1 cellular context compared by ENCODE assay signal in the genomic region with DNA sequence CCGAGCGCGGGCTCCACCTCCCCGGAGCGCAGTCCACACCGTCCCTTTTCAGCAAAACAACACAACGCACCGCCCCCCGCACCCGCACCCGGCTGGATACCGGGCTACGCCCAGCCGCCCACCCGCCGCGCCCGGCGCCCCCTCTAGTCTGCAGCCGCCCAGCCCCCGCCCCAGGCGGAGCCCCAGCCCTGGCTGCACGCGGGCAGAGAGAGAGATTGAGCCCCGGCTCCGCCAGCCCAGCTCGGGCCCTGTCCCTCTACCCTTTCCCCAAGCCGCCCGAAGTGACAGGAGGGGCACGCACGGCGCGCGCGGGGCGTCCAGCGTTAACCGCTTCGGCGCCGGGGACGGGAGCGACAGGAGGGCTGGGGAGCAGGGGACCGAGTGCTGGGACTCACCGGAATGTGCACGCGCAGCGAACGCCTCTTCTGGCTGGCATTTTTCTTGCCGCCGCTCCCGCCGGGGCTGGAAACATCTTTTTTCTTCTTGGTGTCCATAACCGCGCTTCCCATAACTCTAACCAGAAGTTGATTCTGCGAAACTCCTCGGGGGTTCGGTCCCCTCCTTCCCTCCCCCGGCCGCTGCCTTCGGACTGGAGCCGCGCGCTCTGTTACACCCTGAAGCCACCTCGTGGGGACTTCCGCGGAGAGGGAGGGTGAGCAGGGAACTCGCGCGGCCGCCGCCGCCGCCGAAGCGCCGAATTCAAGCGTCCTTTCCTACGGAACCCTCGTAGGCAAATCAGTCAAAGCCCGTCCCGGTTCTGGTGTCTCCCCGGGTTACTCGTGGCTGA.
TF ChIP-seq lines count a peak whose summit lies in the region.

No MANE protein-coding gene starts in this region.

TF ChIP-seq in HEK293, 187 proteins besides CTCF, POLR2A, EP300 and RAD21 (continued from another document):
- no peak for TF ChIP-seq MEIS1 (CRISPR knock-in tag; IDR thresholded peaks at IDR 0.05; ENCODE audit: borderline replicate concordance)
- peak; percentile 59 for TF ChIP-seq SP3 (tag by site-specific recombination; IDR thresholded peaks at IDR 0.05)
- TF ChIP-seq, protein P1, sequence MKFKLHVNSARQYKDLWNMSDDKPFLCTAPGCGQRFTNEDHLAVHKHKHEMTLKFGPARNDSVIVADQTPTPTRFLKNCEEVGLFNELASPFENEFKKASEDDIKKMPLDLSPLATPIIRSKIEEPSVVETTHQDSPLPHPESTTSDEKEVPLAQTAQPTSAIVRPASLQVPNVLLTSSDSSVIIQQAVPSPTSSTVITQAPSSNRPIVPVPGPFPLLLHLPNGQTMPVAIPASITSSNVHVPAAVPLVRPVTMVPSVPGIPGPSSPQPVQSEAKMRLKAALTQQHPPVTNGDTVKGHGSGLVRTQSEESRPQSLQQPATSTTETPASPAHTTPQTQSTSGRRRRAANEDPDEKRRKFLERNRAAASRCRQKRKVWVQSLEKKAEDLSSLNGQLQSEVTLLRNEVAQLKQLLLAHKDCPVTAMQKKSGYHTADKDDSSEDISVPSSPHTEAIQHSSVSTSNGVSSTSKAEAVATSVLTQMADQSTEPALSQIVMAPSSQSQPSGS (tag by site-specific recombination; IDR thresholded peaks at IDR 0.05; ENCODE audit: low read depth) = no peak
- no peak for TF ChIP-seq ZNF404 (tag by site-specific recombination; IDR thresholded peaks at IDR 0.05)
- no peak for TF ChIP-seq ZNF350 (tag by site-specific recombination; IDR thresholded peaks at IDR 0.05)
- 0 out of 2 replicates have a peak, but pooled peaks have one; percentile 12 for TF ChIP-seq ZNF394 (tag by site-specific recombination; IDR thresholded peaks at IDR 0.05; ENCODE audit: borderline replicate concordance)
- no peak for TF ChIP-seq ZNF548 (tag by site-specific recombination; IDR thresholded peaks at IDR 0.05)
- TF ChIP-seq, protein P2, sequence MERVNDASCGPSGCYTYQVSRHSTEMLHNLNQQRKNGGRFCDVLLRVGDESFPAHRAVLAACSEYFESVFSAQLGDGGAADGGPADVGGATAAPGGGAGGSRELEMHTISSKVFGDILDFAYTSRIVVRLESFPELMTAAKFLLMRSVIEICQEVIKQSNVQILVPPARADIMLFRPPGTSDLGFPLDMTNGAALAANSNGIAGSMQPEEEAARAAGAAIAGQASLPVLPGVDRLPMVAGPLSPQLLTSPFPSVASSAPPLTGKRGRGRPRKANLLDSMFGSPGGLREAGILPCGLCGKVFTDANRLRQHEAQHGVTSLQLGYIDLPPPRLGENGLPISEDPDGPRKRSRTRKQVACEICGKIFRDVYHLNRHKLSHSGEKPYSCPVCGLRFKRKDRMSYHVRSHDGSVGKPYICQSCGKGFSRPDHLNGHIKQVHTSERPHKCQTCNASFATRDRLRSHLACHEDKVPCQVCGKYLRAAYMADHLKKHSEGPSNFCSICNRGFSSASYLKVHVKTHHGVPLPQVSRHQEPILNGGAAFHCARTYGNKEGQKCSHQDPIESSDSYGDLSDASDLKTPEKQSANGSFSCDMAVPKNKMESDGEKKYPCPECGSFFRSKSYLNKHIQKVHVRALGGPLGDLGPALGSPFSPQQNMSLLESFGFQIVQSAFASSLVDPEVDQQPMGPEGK (tag by site-specific recombination; IDR thresholded peaks at IDR 0.05) = peak; percentile 72
- TF ChIP-seq ZNF391 (tag by site-specific recombination; IDR thresholded peaks at IDR 0.05; ENCODE audit: borderline replicate concordance, low read depth) = 0 out of 2 replicates have a peak, but pooled peaks have one; percentile 23
- no peak for TF ChIP-seq ZNF239 (tag by site-specific recombination; IDR thresholded peaks at IDR 0.05)
- TF ChIP-seq ZNF335 (tag by site-specific recombination; conservative IDR thresholded peaks at IDR 0.05) = peak; percentile 83
- peak; percentile 76 for TF ChIP-seq ZEB2 (tag by site-specific recombination; IDR thresholded peaks at IDR 0.05)
- TF ChIP-seq, protein P3, sequence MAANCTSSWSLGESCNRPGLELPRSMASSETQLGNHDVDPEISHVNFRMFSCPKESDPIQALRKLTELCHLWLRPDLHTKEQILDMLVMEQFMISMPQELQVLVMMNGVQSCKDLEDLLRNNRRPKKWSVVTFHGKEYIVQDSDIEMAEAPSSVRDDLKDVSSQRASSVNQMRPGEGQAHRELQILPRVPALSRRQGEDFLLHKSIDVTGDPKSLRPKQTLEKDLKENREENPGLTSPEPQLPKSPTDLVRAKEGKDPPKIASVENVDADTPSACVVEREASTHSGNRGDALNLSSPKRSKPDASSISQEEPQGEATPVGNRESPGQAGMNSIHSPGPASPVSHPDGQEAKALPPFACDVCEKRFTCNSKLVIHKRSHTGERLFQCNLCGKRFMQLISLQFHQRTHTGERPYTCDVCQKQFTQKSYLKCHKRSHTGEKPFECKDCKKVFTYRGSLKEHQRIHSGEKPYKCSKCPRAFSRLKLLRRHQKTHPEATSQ (tag by site-specific recombination; IDR thresholded peaks at IDR 0.05) = 0 out of 2 replicates have a peak, but pooled peaks have one; percentile 29
- no peak for TF ChIP-seq ZNF571 (tag by site-specific recombination; IDR thresholded peaks at IDR 0.05)
- TF ChIP-seq, protein P4, sequence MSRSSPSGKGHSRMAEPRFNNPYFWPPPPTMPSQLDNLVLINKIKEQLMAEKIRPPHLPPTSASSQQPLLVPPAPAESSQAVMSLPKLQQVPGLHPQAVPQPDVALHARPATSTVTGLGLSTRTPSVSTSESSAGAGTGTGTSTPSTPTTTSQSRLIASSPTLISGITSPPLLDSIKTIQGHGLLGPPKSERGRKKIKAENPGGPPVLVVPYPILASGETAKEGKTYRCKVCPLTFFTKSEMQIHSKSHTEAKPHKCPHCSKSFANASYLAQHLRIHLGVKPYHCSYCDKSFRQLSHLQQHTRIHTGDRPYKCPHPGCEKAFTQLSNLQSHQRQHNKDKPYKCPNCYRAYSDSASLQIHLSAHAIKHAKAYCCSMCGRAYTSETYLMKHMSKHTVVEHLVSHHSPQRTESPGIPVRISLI (tag by site-specific recombination; IDR thresholded peaks at IDR 0.05) = no peak
- TF ChIP-seq ZFHX2 (tag by site-specific recombination; conservative IDR thresholded peaks at IDR 0.05) = peak; percentile 77
- TF ChIP-seq KLF10 (tag by site-specific recombination; IDR thresholded peaks at IDR 0.05) = peak; percentile 9
- TF ChIP-seq ZBTB20 (tag by site-specific recombination; IDR thresholded peaks at IDR 0.05) = peak; percentile 70
- 0 out of 2 replicates have a peak, but pooled peaks have one; percentile 52 for TF ChIP-seq ZNF701 (tag by site-specific recombination; IDR thresholded peaks at IDR 0.05)
- TF ChIP-seq, protein P5, sequence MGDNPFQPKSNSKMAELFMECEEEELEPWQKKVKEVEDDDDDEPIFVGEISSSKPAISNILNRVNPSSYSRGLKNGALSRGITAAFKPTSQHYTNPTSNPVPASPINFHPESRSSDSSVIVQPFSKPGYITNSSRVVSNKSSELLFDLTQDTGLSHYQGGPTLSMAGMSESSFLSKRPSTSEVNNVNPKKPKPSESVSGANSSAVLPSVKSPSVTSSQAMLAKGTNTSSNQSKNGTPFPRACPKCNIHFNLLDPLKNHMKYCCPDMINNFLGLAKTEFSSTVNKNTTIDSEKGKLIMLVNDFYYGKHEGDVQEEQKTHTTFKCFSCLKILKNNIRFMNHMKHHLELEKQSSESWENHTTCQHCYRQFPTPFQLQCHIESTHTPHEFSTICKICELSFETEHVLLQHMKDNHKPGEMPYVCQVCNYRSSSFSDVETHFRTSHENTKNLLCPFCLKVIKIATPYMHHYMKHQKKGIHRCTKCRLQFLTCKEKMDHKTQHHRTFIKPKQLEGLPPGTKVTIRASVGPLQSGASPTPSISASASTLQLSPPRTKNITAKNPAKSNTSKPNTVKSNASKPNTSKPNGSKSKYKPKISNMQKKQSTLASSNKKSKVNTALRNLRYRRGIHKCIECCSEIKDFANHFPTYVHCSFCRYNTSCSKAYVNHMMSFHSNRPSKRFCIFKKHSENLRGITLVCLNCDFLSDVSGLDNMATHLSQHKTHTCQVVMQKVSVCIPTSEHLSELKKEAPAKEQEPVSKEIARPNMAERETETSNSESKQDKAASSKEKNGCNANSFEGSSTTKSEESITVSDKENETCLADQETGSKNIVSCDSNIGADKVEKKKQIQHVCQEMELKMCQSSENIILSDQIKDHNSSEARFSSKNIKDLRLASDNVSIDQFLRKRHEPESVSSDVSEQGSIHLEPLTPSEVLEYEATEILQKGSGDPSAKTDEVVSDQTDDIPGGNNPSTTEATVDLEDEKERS (tag by site-specific recombination; IDR thresholded peaks at IDR 0.05) = no peak
- no peak for TF ChIP-seq ZNF112 (tag by site-specific recombination; IDR thresholded peaks at IDR 0.05)
- TF ChIP-seq ZNF830 (tag by site-specific recombination; IDR thresholded peaks at IDR 0.05; ENCODE audit: low read depth) = no peak
- 0 out of 2 replicates have a peak, but pooled peaks have one; percentile 33 for TF ChIP-seq WT1 (tag by site-specific recombination; IDR thresholded peaks at IDR 0.05)
- 0 out of 2 replicates have a peak, but pooled peaks have one; percentile 41 for TF ChIP-seq OVOL3 (tag by site-specific recombination; IDR thresholded peaks at IDR 0.05)
- 0 out of 2 replicates have a peak, but pooled peaks have one; percentile 30 for TF ChIP-seq ZNF324 (tag by site-specific recombination; IDR thresholded peaks at IDR 0.05)
- TF ChIP-seq, protein P6, sequence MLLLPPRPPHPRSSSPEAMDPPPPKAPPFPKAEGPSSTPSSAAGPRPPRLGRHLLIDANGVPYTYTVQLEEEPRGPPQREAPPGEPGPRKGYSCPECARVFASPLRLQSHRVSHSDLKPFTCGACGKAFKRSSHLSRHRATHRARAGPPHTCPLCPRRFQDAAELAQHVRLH (tag by site-specific recombination; IDR thresholded peaks at IDR 0.05) = no peak
- TF ChIP-seq ZNF354C (tag by site-specific recombination; IDR thresholded peaks at IDR 0.05; ENCODE audit: borderline replicate concordance, low read depth) = no peak
- TF ChIP-seq, protein P7, sequence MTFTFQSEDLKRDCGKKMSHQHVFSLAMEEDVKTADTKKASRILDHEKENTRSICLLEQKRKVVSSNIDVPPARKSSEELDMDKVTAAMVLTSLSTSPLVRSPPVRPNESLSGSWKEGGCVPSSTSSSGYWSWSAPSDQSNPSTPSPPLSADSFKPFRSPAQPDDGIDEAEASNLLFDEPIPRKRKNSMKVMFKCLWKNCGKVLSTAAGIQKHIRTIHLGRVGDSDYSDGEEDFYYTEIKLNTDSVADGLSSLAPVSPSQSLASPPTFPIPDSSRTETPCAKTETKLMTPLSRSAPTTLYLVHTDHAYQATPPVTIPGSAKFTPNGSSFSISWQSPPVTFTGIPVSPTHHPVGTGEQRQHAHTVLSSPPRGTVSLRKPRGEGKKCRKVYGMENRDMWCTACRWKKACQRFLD (tag by site-specific recombination; IDR thresholded peaks at IDR 0.05) = no peak
- TF ChIP-seq ZNF837 (tag by site-specific recombination; IDR thresholded peaks at IDR 0.05) = no peak
- peak; percentile 89; the same call in 1 of the 2 replicates for TF ChIP-seq KLF8 (tag by site-specific recombination; IDR thresholded peaks at IDR 0.05)
- no peak for TF ChIP-seq ZNF629 (tag by site-specific recombination; IDR thresholded peaks at IDR 0.05)
- TF ChIP-seq, protein P8, sequence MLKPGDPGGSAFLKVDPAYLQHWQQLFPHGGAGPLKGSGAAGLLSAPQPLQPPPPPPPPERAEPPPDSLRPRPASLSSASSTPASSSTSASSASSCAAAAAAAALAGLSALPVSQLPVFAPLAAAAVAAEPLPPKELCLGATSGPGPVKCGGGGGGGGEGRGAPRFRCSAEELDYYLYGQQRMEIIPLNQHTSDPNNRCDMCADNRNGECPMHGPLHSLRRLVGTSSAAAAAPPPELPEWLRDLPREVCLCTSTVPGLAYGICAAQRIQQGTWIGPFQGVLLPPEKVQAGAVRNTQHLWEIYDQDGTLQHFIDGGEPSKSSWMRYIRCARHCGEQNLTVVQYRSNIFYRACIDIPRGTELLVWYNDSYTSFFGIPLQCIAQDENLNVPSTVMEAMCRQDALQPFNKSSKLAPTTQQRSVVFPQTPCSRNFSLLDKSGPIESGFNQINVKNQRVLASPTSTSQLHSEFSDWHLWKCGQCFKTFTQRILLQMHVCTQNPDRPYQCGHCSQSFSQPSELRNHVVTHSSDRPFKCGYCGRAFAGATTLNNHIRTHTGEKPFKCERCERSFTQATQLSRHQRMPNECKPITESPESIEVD (tag by site-specific recombination; IDR thresholded peaks at IDR 0.05) = no peak
- no peak for TF ChIP-seq ZNF677 (tag by site-specific recombination; IDR thresholded peaks at IDR 0.05)
- no peak for TF ChIP-seq SALL2 (tag by site-specific recombination; IDR thresholded peaks at IDR 0.05; ENCODE audit: borderline replicate concordance)
- no peak for TF ChIP-seq ZNF785 (tag by site-specific recombination; IDR thresholded peaks at IDR 0.05)
- TF ChIP-seq ZNF791 (tag by site-specific recombination; IDR thresholded peaks at IDR 0.05) = no peak
- peak; percentile 85 for TF ChIP-seq GLIS1 (tag by site-specific recombination; IDR thresholded peaks at IDR 0.05)
- TF ChIP-seq KLF7 (tag by site-specific recombination; IDR thresholded peaks at IDR 0.05; ENCODE audit: borderline replicate concordance) = peak; percentile 70; the same call in 1 of the 2 replicates
- TF ChIP-seq ZNF623 (tag by site-specific recombination; IDR thresholded peaks at IDR 0.05) = no peak
- 0 out of 2 replicates have a peak, but pooled peaks have one; percentile 33 for TF ChIP-seq ZNF24 (tag by site-specific recombination; IDR thresholded peaks at IDR 0.05)
